ENCODE assay signal across 8 cellular contexts in the genomic region with DNA sequence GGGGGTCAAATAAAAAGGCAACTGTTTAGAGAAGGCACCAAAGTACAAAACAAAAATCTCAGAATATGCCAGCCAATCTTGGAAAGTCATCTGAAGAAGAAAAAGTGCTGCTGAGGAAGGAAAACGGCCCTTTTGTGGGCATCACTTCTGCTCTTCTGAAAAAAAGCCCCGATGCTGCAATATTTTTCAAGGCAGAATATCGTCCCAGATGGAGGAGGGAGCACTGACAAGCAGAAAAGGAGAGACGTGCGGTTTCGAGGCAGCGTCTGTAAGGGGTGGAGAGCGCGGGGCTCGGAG. TPM values are rescaled to one million over a fixed set of nuclear protein-coding genes. Genes with fewer than 3 reads are reported as not detected.
A peak's percentile ranks its signal among the peaks of the same experiment; 100 is the strongest.
DNase-seq lines count a peak whose midpoint lies in the region; ATAC-seq and TF ChIP-seq lines count a peak whose summit lies in the region.

No MANE protein-coding gene starts in this region.

- peak overlapping the region; percentile 76 for H2AFZ ChIP-seq in mesenchymal stem cell (ENCODE audit: low read depth, low read length)

- TF ChIP-seq CTCF in GM12864 (IDR thresholded peaks at IDR 0.05; ENCODE audit: low read depth, low read length, missing control alignments) (no peak), astrocyte of the spinal cord (IDR thresholded peaks at IDR 0.05; ENCODE audit: low read depth, low read length) (no peak)

- peaks cover 0 to 62% of the 10 kb centered on the region in 2 experiments for H3K27me3 ChIP-seq in mesenchymal stem cell (ENCODE audit: control insufficient read depth in 1 of 2, insufficient read depth in 1 of 2, low read length in 2 of 2)

- H4K91ac ChIP-seq in mesenchymal stem cell (ENCODE audit: low read length): no peak overlapping the region

- ATAC-seq in HG02884 (IDR thresholded peaks at IDR 0.05; ENCODE audit: unreplicated experiment): peak; percentile 14

- peaks cover 2% of the 10 kb centered on the region for H3K79me1 ChIP-seq in mesenchymal stem cell (replicated peaks; ENCODE audit: low read length, poor library complexity, severe bottlenecking)

- peak overlapping the region in 1 of 2 experiments; percentile 75 for H3K18ac ChIP-seq in mesenchymal stem cell (ENCODE audit: low read depth in 1 of 2, low read length in 2 of 2)

- H2BK12ac ChIP-seq in mesenchymal stem cell (ENCODE audit: low read length in 2 of 2): peak overlapping the region in 1 of 2 experiments; percentile 60

- no peak overlapping the region for H3K14ac ChIP-seq in mesenchymal stem cell (ENCODE audit: low read length in 2 of 2)

- peak overlapping the region; percentile 27 for H3K9ac ChIP-seq in mesenchymal stem cell (ENCODE audit: low read length)

- H2BK120ac ChIP-seq in mesenchymal stem cell (ENCODE audit: low read depth, low read length): peak overlapping the region; percentile 42

- WGBS in mesenchymal stem cell: 1% methylated on average over 10 of the region's 10 CpGs

- H4K8ac ChIP-seq in mesenchymal stem cell (ENCODE audit: low read length): no peak overlapping the region

- H3K27ac ChIP-seq in mesenchymal stem cell (ENCODE audit: low read length, poor library complexity, severe bottlenecking): peak overlapping the region; percentile 87

- no peak overlapping the region for H2BK15ac ChIP-seq in mesenchymal stem cell (ENCODE audit: low read depth, poor library complexity, severe bottlenecking)

- in situ Hi-C loops in astrocyte of the spinal cord (cut with HindIII; ENCODE audit: low sequenced_read_pairs): no loop called here

- H3K4me3 ChIP-seq in GM12864 (ENCODE audit: low read depth, low read length) (peak overlapping the region; percentile 65), astrocyte of the spinal cord (ENCODE audit: low read depth, low read length) (peak overlapping the region; percentile 55), mesenchymal stem cell (ENCODE audit: insufficient read depth in 1 of 2, low read depth in 1 of 2, low read length in 2 of 2) (peak overlapping the region; percentile 78 to 99)

- H3K9me3 ChIP-seq in mesenchymal stem cell (ENCODE audit: control insufficient read depth, low read length): peaks cover 6% of the 10 kb centered on the region

- H3K4me1 ChIP-seq in mesenchymal stem cell (ENCODE audit: control insufficient read depth, insufficient read depth, low read depth, low read length): no peaks in the 10 kb centered on the region

- H2BK5ac ChIP-seq in mesenchymal stem cell (ENCODE audit: low read depth, low read length, poor library complexity, severe bottlenecking): no peak overlapping the region

- H3K36me3 ChIP-seq in mesenchymal stem cell (ENCODE audit: control insufficient read depth in 1 of 2, insufficient read depth in 2 of 2, low read depth in 1 of 2, low read length in 2 of 2): no peaks in the 10 kb centered on the region

- no peak overlapping the region for H2AK5ac ChIP-seq in mesenchymal stem cell (ENCODE audit: low read length, severe bottlenecking)

- DNase-seq in GM12864 (ENCODE audit: low read depth): no peak
- DNase-seq in astrocyte of the spinal cord (ENCODE audit: low read depth, low spot score): no peak
- DNase-seq in mesenchymal stem cell: no peak
- no peak for DNase-seq in stimulated activated naive CD4-positive, alpha-beta T cell (lab: John Stamatoyannopoulos, UW)
- no peak for DNase-seq in cerebellum (ENCODE audit: low spot score)
- DNase-seq in NCI-H748 (lab: John Stamatoyannopoulos, UW; ENCODE audit: unreplicated experiment): no peak
- DNase-seq in DMS79 treated with DMSO at 0.1 percent for 48 hours (lab: John Stamatoyannopoulos, UW): no peak

- H3K23ac ChIP-seq in mesenchymal stem cell (ENCODE audit: low read length in 2 of 2): no peak overlapping the region

- peak overlapping the region in 1 of 2 experiments; percentile 7 for H3K4ac ChIP-seq in mesenchymal stem cell (ENCODE audit: low read depth in 1 of 2, low read length in 2 of 2)

- H3K4me2 ChIP-seq in mesenchymal stem cell (ENCODE audit: low read length, poor library complexity, severe bottlenecking): peak overlapping the region; percentile 96

RNA-seq across cellular contexts. Expression of gene ATRNL1, which starts 1.0 kb away (rescaled TPM):
- polyA plus RNA-seq in mesenchymal stem cell (2013, experiment 1 of 2): 10.4 TPM
- 10.2 TPM for polyA plus RNA-seq in mesenchymal stem cell (2013, experiment 2 of 2)
- 419 TPM for total RNA-seq in cerebellum
